In genomic region chr1:1907098-1907736, GRCh38 we compare ENCODE assay signal across 9 cellular contexts. TPM values are rescaled to one million over a fixed set of nuclear protein-coding genes. Genes with fewer than 3 reads are reported as not detected.
DNase-seq lines count a peak whose midpoint lies in the region; ATAC-seq, FAIRE-seq and TF ChIP-seq lines count a peak whose summit lies in the region.
"Had no signal": no experiment of that assay in that cellular context is flagged by ENCODE, and none has a peak within 500 bp of the region (broad histone marks: within the 10 kb centered on the region; RNA-seq: fewer than 3 reads in every experiment).

No MANE protein-coding gene starts in this region.

- H3K27me3 Mint-ChIP-seq in chondrocyte (ENCODE audit: low read depth): no peaks in the 10 kb centered on the region
- peaks cover 0 to 3% (median 0%) of the 10 kb centered on the region in 5 donors for H3K27me3 Mint-ChIP-seq in naive thymus-derived CD8-positive, alpha-beta T cell

- H3K36me3 ChIP-seq in Loucy (ENCODE audit: insufficient read depth, low read length) (no peaks in the 10 kb centered on the region), smooth muscle cell (ENCODE audit: low read depth) (no peaks in the 10 kb centered on the region)

- TF ChIP-seq CTCF in Loucy (conservative IDR thresholded peaks at IDR 0.05; ENCODE audit: low read length) (no peak), chondrocyte (IDR thresholded peaks at IDR 0.05) (no peak), smooth muscle cell (IDR thresholded peaks at IDR 0.05; ENCODE audit: borderline replicate concordance, insufficient read depth, poor library complexity, severe bottlenecking) (no peak)

- peak overlapping the region; percentile 68 for H3K27ac ChIP-seq in smooth muscle cell (ENCODE audit: low read depth)

- POLR2A ChIA-PET in naive thymus-derived CD8-positive, alpha-beta T cell (lab: Charles Lee): interaction anchor here (0.7 to 3.1 kb wide), 4 partner anchors 9 to 25 kb away, joined by 3 to 19 read pairs (median 12); no protein-coding TSS in a partner anchor

- no peaks in the 10 kb centered on the region for H3K9me3 Mint-ChIP-seq in chondrocyte (ENCODE audit: low read depth)
- H3K9me3 Mint-ChIP-seq in naive thymus-derived CD8-positive, alpha-beta T cell: no peaks in the 10 kb centered on the region
- H3K9me3 Mint-ChIP-seq: activated T-helper 1 cell treated with anti-CD3 and anti-CD28 coated beads, Interleukin-12 subunit alpha, Interleukin-12 subunit beta, Interleukin-2, Interleukin-4 antibody, amounts not matched to agents 30 ng/mL and 10 ng/mL and 1 ng/mL, durations not matched to agents 14 hours and 24 hours and 36 hours had no signal

- no peak for ATAC-seq in GM18867 (IDR thresholded peaks at IDR 0.05; ENCODE audit: unreplicated experiment)
- no peak for ATAC-seq in naive thymus-derived CD8-positive, alpha-beta T cell

- H3K9me3 ChIP-seq in Loucy (ENCODE audit: insufficient read depth, low read depth, low read length): no peaks in the 10 kb centered on the region
- no peaks in the 10 kb centered on the region for H3K9me3 ChIP-seq in smooth muscle cell (replicated peaks; ENCODE audit: low read depth)

- DNase-seq in NCI-H2107 (lab: John Stamatoyannopoulos, UW) (peak; percentile 26), NCI-H2107 treated with DMSO at 0.1 percent for 48 hours (lab: John Stamatoyannopoulos, UW; ENCODE audit: unreplicated experiment) (no peak), chondrocyte (ENCODE audit: low spot score) (no peak), smooth muscle cell (lab: John Stamatoyannopoulos, UW; ENCODE audit: unreplicated experiment) (no peak), H54 (ENCODE audit: insufficient read length, low spot score) (no peak)
- no peak for DNase-seq in naive thymus-derived CD8-positive, alpha-beta T cell

- H3K9me2 ChIP-seq in Loucy (replicated peaks; ENCODE audit: low read depth, low read length): no peaks in the 10 kb centered on the region

- H3K79me2 ChIP-seq in Loucy (ENCODE audit: insufficient read depth, low read length) (no peaks in the 10 kb centered on the region), smooth muscle cell (ENCODE audit: low read depth) (peaks cover 8% of the 10 kb centered on the region)

- H3K4me3 ChIP-seq in Loucy (ENCODE audit: low read length, poor library complexity, severe bottlenecking) (no peak overlapping the region), smooth muscle cell (no peak overlapping the region)

- H3K4me2 ChIP-seq in Loucy (ENCODE audit: low read depth, low read length, poor library complexity, severe bottlenecking): no peak overlapping the region
- no peak overlapping the region for H3K4me2 ChIP-seq in smooth muscle cell

- H3K27me3 ChIP-seq in Loucy (ENCODE audit: insufficient read depth, low read length, poor library complexity, severe bottlenecking) (no peaks in the 10 kb centered on the region), smooth muscle cell (ENCODE audit: low read depth) (no peaks in the 10 kb centered on the region)

- H3K4me1 ChIP-seq in Loucy (ENCODE audit: insufficient read depth, low read length, poor library complexity, severe bottlenecking): peaks cover 5% of the 10 kb centered on the region
- peaks cover 8% of the 10 kb centered on the region for H3K4me1 ChIP-seq in smooth muscle cell (ENCODE audit: low read depth)

- peak overlapping the region; percentile 68 for H3K4me3 Mint-ChIP-seq in chondrocyte (ENCODE audit: unreplicated experiment)
- peak overlapping the region in 4 of 10 donors; percentile 18 to 32 (median 30) for H3K4me3 Mint-ChIP-seq in naive thymus-derived CD8-positive, alpha-beta T cell

- no peaks in the 10 kb centered on the region for H4K20me1 ChIP-seq in Loucy (ENCODE audit: insufficient read depth, low read length, poor library complexity, severe bottlenecking)
- no peaks in the 10 kb centered on the region for H4K20me1 ChIP-seq in smooth muscle cell (ENCODE audit: low read depth)

- TF ChIP-seq POLR2A in H54 (IDR thresholded peaks at IDR 0.05; ENCODE audit: low read depth, low read length): no peak

- 80% methylated on average over 8 of the region's 8 CpGs for WGBS in smooth muscle cell (ENCODE audit: low lambda C conversion rate)

- FAIRE-seq in H54 (lab: Jason Lieb, UNC): no peak

- H3K27ac Mint-ChIP-seq in chondrocyte (ENCODE audit: unreplicated experiment): peak overlapping the region; percentile 90
- peak overlapping the region in 1 of 10 donors; percentile 46 for H3K27ac Mint-ChIP-seq in naive thymus-derived CD8-positive, alpha-beta T cell

- no peak overlapping the region for H2AFZ ChIP-seq in Loucy (ENCODE audit: low read length)
- H2AFZ ChIP-seq in smooth muscle cell (ENCODE audit: low read depth): no peak overlapping the region

- H3K36me3 Mint-ChIP-seq in chondrocyte (ENCODE audit: low read depth): no peaks in the 10 kb centered on the region
- no peaks in the 10 kb centered on the region for H3K36me3 Mint-ChIP-seq in naive thymus-derived CD8-positive, alpha-beta T cell

- no peaks in the 10 kb centered on the region for H3F3A ChIP-seq in Loucy (ENCODE audit: low read depth)
- no peaks in the 10 kb centered on the region for H3F3A ChIP-seq in smooth muscle cell (ENCODE audit: low read depth)

- peak overlapping the region; percentile 58 for H3K9ac ChIP-seq in Loucy (ENCODE audit: low read depth, low read length, poor library complexity, severe bottlenecking)
- no peak overlapping the region for H3K9ac ChIP-seq in smooth muscle cell (ENCODE audit: low read depth)

- H3K4me1 Mint-ChIP-seq in chondrocyte (ENCODE audit: low read depth): peaks cover 29% of the 10 kb centered on the region
- peaks cover 16 to 21% (median 18%) of the 10 kb centered on the region in 4 donors for H3K4me1 Mint-ChIP-seq in naive thymus-derived CD8-positive, alpha-beta T cell

RNA-seq across cellular contexts. Expression of gene CALML6, which starts 7.8 kb away (rescaled TPM):
- total RNA-seq in chondrocyte (2.1 to 2.3 TPM (median 2.1 TPM) in 3 replicates), smooth muscle cell (1.3 TPM in 1 of 2 replicates, not detected in the other)
- polyA plus RNA-seq in smooth muscle cell: 0.18 and 0.46 TPM in 2 replicates
- total RNA-seq in naive thymus-derived CD8-positive, alpha-beta T cell: 1 to 10 TPM; 1.4 to 1.6 TPM
- not detected for polyA plus RNA-seq in naive thymus-derived CD8-positive, alpha-beta T cell

RNA-seq across cellular contexts. Expression of gene TMEM52, which starts 11.9 kb away (rescaled TPM):
- 0.67 to 0.90 TPM (median 0.68 TPM) in 3 replicates for total RNA-seq in chondrocyte
- 0.18 and 0.45 TPM in 2 replicates for total RNA-seq in smooth muscle cell
- 1.7 and 7.4 TPM in 2 replicates for polyA plus RNA-seq in smooth muscle cell
- total RNA-seq in naive thymus-derived CD8-positive, alpha-beta T cell: 1 to 10 TPM in 1 of 2 experiments, not detected in 1; 1.0 TPM
- polyA plus RNA-seq in naive thymus-derived CD8-positive, alpha-beta T cell: under 1 TPM in 2 of 3 donors, not detected in 1; 0.20 to 0.53 TPM

RNA-seq across cellular contexts. Expression of gene GNB1, which starts 16.3 kb away (rescaled TPM):
- 419 to 543 TPM (median 538 TPM) in 3 replicates for total RNA-seq in chondrocyte
- 188 and 208 TPM in 2 replicates for total RNA-seq in smooth muscle cell
- 265 and 293 TPM in 2 replicates for polyA plus RNA-seq in smooth muscle cell
- total RNA-seq in naive thymus-derived CD8-positive, alpha-beta T cell: 100 to 1,000 TPM; 231 to 232 TPM
- 100 to 1,000 TPM in 2 of 3 donors, 10 to 100 TPM in 1; 45.9 to 107 (median 105) TPM for polyA plus RNA-seq in naive thymus-derived CD8-positive, alpha-beta T cell
